In the genomic region with DNA sequence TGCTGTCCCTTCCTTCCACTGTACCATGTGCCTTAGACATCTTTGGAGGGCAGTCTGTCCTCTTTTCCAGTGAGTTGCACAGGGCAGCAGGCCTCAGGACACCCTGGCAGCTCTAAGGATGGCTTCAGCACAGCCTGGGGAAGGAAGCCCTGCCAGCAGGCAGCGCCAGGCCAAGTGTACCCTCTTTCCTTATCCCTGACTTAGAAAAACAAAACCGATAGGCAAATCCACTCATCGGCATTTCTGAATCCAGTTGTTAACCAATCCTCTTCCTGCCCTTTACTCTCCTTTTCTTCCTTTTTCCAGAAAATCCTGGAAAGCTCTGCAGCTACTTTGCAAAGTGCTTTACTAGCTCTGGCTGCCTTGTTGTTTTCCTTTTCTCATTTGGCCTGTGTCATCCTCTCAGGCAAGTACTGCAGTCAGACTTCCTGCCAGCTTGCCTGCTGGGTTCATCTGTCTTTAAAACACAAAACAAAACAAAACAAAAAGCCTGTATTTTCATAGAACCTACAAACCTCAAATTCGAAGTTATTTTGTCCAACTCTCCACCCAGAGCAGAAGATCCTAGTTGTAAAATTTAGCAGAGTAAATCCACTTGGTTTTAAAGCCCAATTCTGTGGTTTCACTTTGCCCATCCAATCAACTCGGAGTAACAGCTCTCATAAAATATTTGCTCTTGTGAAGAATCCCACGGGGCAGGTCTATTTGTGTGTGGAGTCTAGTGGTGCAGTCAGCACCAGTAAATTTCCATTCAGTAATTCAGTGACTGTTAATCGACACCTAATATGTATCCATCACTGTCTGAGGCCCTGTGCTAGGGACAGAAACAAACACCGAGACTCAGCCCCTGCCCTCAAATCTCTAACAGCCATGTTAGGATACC, we compare ENCODE assay signal across 8 cellular contexts. TPM values are rescaled to one million over a fixed set of nuclear protein-coding genes. Genes with fewer than 3 reads are reported as not detected.
DNase-seq lines count a peak whose midpoint lies in the region; ATAC-seq and TF ChIP-seq lines count a peak whose summit lies in the region.

No MANE protein-coding gene starts in this region.

- no peak for TF ChIP-seq CTCF in HFFc6 (IDR thresholded peaks at IDR 0.05)
- TF ChIP-seq CTCF in upper lobe of right lung (IDR thresholded peaks at IDR 0.05) = no peak

- no peaks in the 10 kb centered on the region for H3K9me3 ChIP-seq in effector memory CD4-positive, alpha-beta T cell (ENCODE audit: control insufficient read depth, low read length)
- no peaks in the 10 kb centered on the region for H3K9me3 ChIP-seq in upper lobe of right lung

- intact Hi-C loops in activated CD4-positive, alpha-beta T cell treated with anti-CD3 and anti-CD28 coated beads, Interleukin-2, amount 10 ng/mL, durations not matched to agents 24 days and 14 days (cut with micrococcal nuclease) = loop anchor here (1.0 to 5.0 kb wide), 6 partner anchors 8 to 490 kb away; a partner anchor contains a TSS
- intact Hi-C loops in upper lobe of right lung (cut with DNase I) = loop anchor here (5.0 kb wide), 1 partner anchor 45 kb away; a partner anchor contains a TSS

- H3K9me3 Mint-ChIP-seq in activated CD4-positive, alpha-beta T cell treated with anti-CD3 and anti-CD28 coated beads, Interleukin-2, amount 10 ng/mL, durations not matched to agents 24 days and 14 days = peaks cover 3% of the 10 kb centered on the region
- no peaks in the 10 kb centered on the region for H3K9me3 Mint-ChIP-seq in HFFc6
- H3K9me3 Mint-ChIP-seq in T-helper 2 cell treated with Interferon-gamma antibody and Interleukin-4, amounts not matched to agents 5 μg/mL and 100 μg/mL, for 36 hours = peaks cover 2% of the 10 kb centered on the region

- peaks cover 72% of the 10 kb centered on the region for H3K4me1 Mint-ChIP-seq in activated CD4-positive, alpha-beta T cell treated with anti-CD3 and anti-CD28 coated beads, Interleukin-2, amount 10 ng/mL, durations not matched to agents 24 days and 14 days
- peaks cover 64% of the 10 kb centered on the region for H3K4me1 Mint-ChIP-seq in HFFc6 (ENCODE audit: low read depth)
- peaks cover 63% of the 10 kb centered on the region for H3K4me1 Mint-ChIP-seq in T-helper 2 cell treated with Interferon-gamma antibody and Interleukin-4, amounts not matched to agents 5 μg/mL and 100 μg/mL, for 36 hours (ENCODE audit: low read depth)

- peaks cover 4% of the 10 kb centered on the region for H3K36me3 Mint-ChIP-seq in activated CD4-positive, alpha-beta T cell treated with anti-CD3 and anti-CD28 coated beads, Interleukin-2, amount 10 ng/mL, durations not matched to agents 24 days and 14 days (ENCODE audit: low read depth)
- H3K36me3 Mint-ChIP-seq in HFFc6 (ENCODE audit: low read depth) = peaks cover 1% of the 10 kb centered on the region; the same call in 1 of the 2 replicates
- peaks cover under 1% of the 10 kb centered on the region for H3K36me3 Mint-ChIP-seq in T-helper 2 cell treated with Interferon-gamma antibody and Interleukin-4, amounts not matched to agents 5 μg/mL and 100 μg/mL, for 36 hours (ENCODE audit: low read depth)

- H3K4me3 ChIP-seq in effector memory CD4-positive, alpha-beta T cell (ENCODE audit: insufficient read depth, low read depth, low read length, poor library complexity, severe bottlenecking) = peak overlapping the region; percentile 20
- H3K4me3 ChIP-seq in upper lobe of right lung = peak overlapping the region; percentile 43

- H3K27ac Mint-ChIP-seq in activated CD4-positive, alpha-beta T cell treated with anti-CD3 and anti-CD28 coated beads, Interleukin-2, amount 10 ng/mL, durations not matched to agents 24 days and 14 days = peak overlapping the region; percentile 99
- peak overlapping the region; percentile 98 for H3K27ac Mint-ChIP-seq in HFFc6
- peak overlapping the region; percentile 98 for H3K27ac Mint-ChIP-seq in T-helper 2 cell treated with Interferon-gamma antibody and Interleukin-4, amounts not matched to agents 5 μg/mL and 100 μg/mL, for 36 hours

- peak; percentile 74 for ATAC-seq in upper lobe of right lung

- no peaks in the 10 kb centered on the region for H3K36me3 ChIP-seq in effector memory CD4-positive, alpha-beta T cell (ENCODE audit: control insufficient read depth, insufficient read depth, low read length)
- H3K36me3 ChIP-seq in upper lobe of right lung = no peaks in the 10 kb centered on the region

- H3K27ac ChIP-seq in effector memory CD4-positive, alpha-beta T cell (ENCODE audit: insufficient read depth, low read length, poor library complexity, severe bottlenecking) = peak overlapping the region; percentile 80
- peak overlapping the region; percentile 93 for H3K27ac ChIP-seq in upper lobe of right lung

- no peaks in the 10 kb centered on the region for H3K27me3 ChIP-seq in effector memory CD4-positive, alpha-beta T cell (replicated peaks; ENCODE audit: control insufficient read depth, insufficient read depth, low read length, poor library complexity, severe bottlenecking)
- H3K27me3 ChIP-seq in upper lobe of right lung = no peaks in the 10 kb centered on the region

- peak; percentile 84 for DNase-seq in activated CD4-positive, alpha-beta T cell treated with anti-CD3 and anti-CD28 coated beads, Interleukin-2, amount 10 ng/mL, durations not matched to agents 24 days and 14 days
- no peak for DNase-seq in activated CD4-positive, alpha-beta T cell treated with anti-CD3 and anti-CD28 coated beads, Interleukin-2, amount 50 U/mL, for 4 hours
- DNase-seq in HFFc6 = peak; percentile 57
- peak; percentile 71 for DNase-seq in NCI-H1105 treated with DMSO at 0.1 percent for 48 hours (lab: John Stamatoyannopoulos, UW)
- DNase-seq in T-helper 2 cell treated with Interferon-gamma antibody and Interleukin-4, amounts not matched to agents 5 μg/mL and 100 μg/mL, for 36 hours (ENCODE audit: low spot score) = no peak
- no peak for DNase-seq in effector memory CD4-positive, alpha-beta T cell
- DNase-seq in midbrain (lab: John Stamatoyannopoulos, UW) = peak; percentile 91
- no peak for DNase-seq in upper lobe of right lung

- H3K4me3 Mint-ChIP-seq in activated CD4-positive, alpha-beta T cell treated with anti-CD3 and anti-CD28 coated beads, Interleukin-2, amount 10 ng/mL, durations not matched to agents 24 days and 14 days = peak overlapping the region; percentile 91
- H3K4me3 Mint-ChIP-seq in HFFc6 = peak overlapping the region; percentile 87
- H3K4me3 Mint-ChIP-seq in T-helper 2 cell treated with Interferon-gamma antibody and Interleukin-4, amounts not matched to agents 5 μg/mL and 100 μg/mL, for 36 hours = peak overlapping the region; percentile 88

- H3K27me3 Mint-ChIP-seq in activated CD4-positive, alpha-beta T cell treated with anti-CD3 and anti-CD28 coated beads, Interleukin-2, amount 10 ng/mL, durations not matched to agents 24 days and 14 days = no peaks in the 10 kb centered on the region
- no peaks in the 10 kb centered on the region for H3K27me3 Mint-ChIP-seq in HFFc6 (ENCODE audit: insufficient read depth)
- no peaks in the 10 kb centered on the region for H3K27me3 Mint-ChIP-seq in T-helper 2 cell treated with Interferon-gamma antibody and Interleukin-4, amounts not matched to agents 5 μg/mL and 100 μg/mL, for 36 hours (ENCODE audit: low read depth)

- H3K4me1 ChIP-seq in effector memory CD4-positive, alpha-beta T cell (ENCODE audit: control insufficient read depth, insufficient read depth, low read length, poor library complexity, severe bottlenecking) = peaks cover 64% of the 10 kb centered on the region
- peaks cover 57% of the 10 kb centered on the region for H3K4me1 ChIP-seq in upper lobe of right lung

RNA-seq across cellular contexts. Expression of a gene that starts 45.2 kb away (rescaled TPM):
- total RNA-seq in activated CD4-positive, alpha-beta T cell treated with anti-CD3 and anti-CD28 coated beads, Interleukin-2, amount 10 ng/mL, durations not matched to agents 24 days and 14 days = 443 and 447 TPM in 2 replicates
- 100 to 1,000 TPM; 293 to 369 (median 361) TPM for total RNA-seq in HFFc6 (2021; fragmentation: NEBNext Ultra II Directional; extraction: Animal tissue kit (Norgen Biotek cat#: 25700))
- total RNA-seq in upper lobe of right lung = 337 TPM

RNA-seq across cellular contexts. Expression of a gene that starts 58.3 kb away (rescaled TPM):
- 18.5 and 19.6 TPM in 2 replicates for total RNA-seq in activated CD4-positive, alpha-beta T cell treated with anti-CD3 and anti-CD28 coated beads, Interleukin-2, amount 10 ng/mL, durations not matched to agents 24 days and 14 days
- 10 to 100 TPM; 10.0 to 17.8 (median 14.7) TPM for total RNA-seq in HFFc6 (2021; fragmentation: NEBNext Ultra II Directional; extraction: Animal tissue kit (Norgen Biotek cat#: 25700))
- 9.6 TPM for total RNA-seq in upper lobe of right lung

Comparison
In these comparisons a context has a peak if more than half of its experiments do, and no peak if none do; other contexts are left out.
1. DNase-seq: peak in activated CD4-positive, alpha-beta T cell treated with anti-CD3 and anti-CD28 coated beads, Interleukin-2, amount 10 ng/mL, durations not matched to agents 24 days and 14 days (single experiment), HFFc6 (single experiment), NCI-H1105 treated with DMSO at 0.1 percent for 48 hours (single experiment) and midbrain (single experiment); none in activated CD4-positive, alpha-beta T cell treated with anti-CD3 and anti-CD28 coated beads, Interleukin-2, amount 50 U/mL, for 4 hours (0 of 2), T-helper 2 cell treated with Interferon-gamma antibody and Interleukin-4, amounts not matched to agents 5 μg/mL and 100 μg/mL, for 36 hours (single experiment), effector memory CD4-positive, alpha-beta T cell (0 of 3) and upper lobe of right lung (single experiment).
2. Peak in every context shown above with its lines, with median percentiles within 50 percentile points of each other: H3K27ac Mint-ChIP-seq and H3K4me3 Mint-ChIP-seq.